In the genomic region with DNA sequence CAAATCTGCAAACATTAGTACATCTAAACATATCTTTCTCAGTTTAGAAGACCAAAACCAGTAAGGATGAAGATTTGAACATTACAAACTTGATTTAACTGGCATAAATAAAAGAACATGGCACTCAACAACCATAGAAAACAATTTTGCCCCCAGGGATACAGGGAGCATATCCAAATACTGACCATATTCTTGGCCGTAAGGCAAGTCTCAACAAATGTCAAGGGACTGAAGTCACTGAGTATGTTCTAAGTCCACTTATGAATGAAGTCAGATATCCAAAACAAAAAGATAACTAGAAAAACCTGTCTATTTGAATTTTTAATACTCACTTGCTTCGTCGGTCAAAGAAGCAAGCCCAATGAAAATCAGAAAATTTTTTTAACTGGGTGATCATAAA, we compare ENCODE assay signal across 21 cellular contexts. TPM values are rescaled to one million over a fixed set of nuclear protein-coding genes. Genes with fewer than 3 reads are reported as not detected.
DNase-seq lines count a peak whose midpoint lies in the region; ATAC-seq, FAIRE-seq and TF ChIP-seq lines count a peak whose summit lies in the region.
"Had no signal": no experiment of that assay in that cellular context is flagged by ENCODE, and none has a peak within 500 bp of the region (broad histone marks: within the 10 kb centered on the region; RNA-seq: fewer than 3 reads in every experiment).

No MANE protein-coding gene starts in this region.

- H3K36me3 Mint-ChIP-seq in HFFc6 (ENCODE audit: low read depth) = peaks cover 45% of the 10 kb centered on the region

- peak; percentile 39 for DNase-seq in AG08395 (ENCODE audit: low spot score)
- DNase-seq in LHCN-M2 (ENCODE audit: low read depth) = peak; percentile 19
- peak; percentile 73 for DNase-seq in bronchial epithelial cell (ENCODE audit: low read depth)
- DNase-seq in left lobe of liver (ENCODE audit: low spot score) = no peak
- DNase-seq in HFFc6 = no peak
- no peak for DNase-seq in T-helper 2 cell
- DNase-seq: activated CD4-positive, CD25-positive, alpha-beta regulatory T cell treated with anti-CD3 and anti-CD28 coated beads, Interleukin-2, amount 50 U/mL, for 72 hours; activated naive CD8-positive, alpha-beta T cell treated with anti-CD3 and anti-CD28 coated beads for 36 hours; effector CD8-positive, alpha-beta T cell; esophagus squamous epithelium; NCI-H1930; NCI-H510A treated with DMSO at 0.1 percent for 48 hours; retina; SHP77 treated with DMSO at 0.1 percent for 48 hours; upper lobe of left lung had no signal

- no peak overlapping the region for H3K4me3 Mint-ChIP-seq in HFFc6
- H3K4me3 Mint-ChIP-seq: activated naive CD8-positive, alpha-beta T cell treated with anti-CD3 and anti-CD28 coated beads for 36 hours; central memory CD8-positive, alpha-beta T cell; stimulated activated naive CD8-positive, alpha-beta T cell treated with anti-CD3 and anti-CD28 coated beads, Interleukin-15, Interleukin-2, amounts not matched to agents 100 ng/mL and 50 ng/mL, for 24 hours; T-helper 2 cell treated with Interferon-gamma antibody and Interleukin-4, amounts not matched to agents 5 μg/mL and 100 μg/mL, for 36 hours had no signal

- no peaks in the 10 kb centered on the region; the same call in 1 of the 2 replicates for H3K27me3 Mint-ChIP-seq in HFFc6 (ENCODE audit: insufficient read depth)
- H3K27me3 Mint-ChIP-seq: activated naive CD8-positive, alpha-beta T cell treated with anti-CD3 and anti-CD28 coated beads for 36 hours; central memory CD8-positive, alpha-beta T cell; stimulated activated naive CD8-positive, alpha-beta T cell treated with anti-CD3 and anti-CD28 coated beads, Interleukin-15, Interleukin-2, amounts not matched to agents 100 ng/mL and 50 ng/mL, for 24 hours had no signal

- no peak overlapping the region for H3K27ac Mint-ChIP-seq in HFFc6
- H3K27ac Mint-ChIP-seq: activated naive CD8-positive, alpha-beta T cell treated with anti-CD3 and anti-CD28 coated beads for 36 hours; stimulated activated naive CD8-positive, alpha-beta T cell treated with anti-CD3 and anti-CD28 coated beads, Interleukin-15, Interleukin-2, amounts not matched to agents 100 ng/mL and 50 ng/mL, for 24 hours; T-helper 2 cell treated with Interferon-gamma antibody and Interleukin-4, amounts not matched to agents 5 μg/mL and 100 μg/mL, for 36 hours had no signal

- no peaks in the 10 kb centered on the region for H3K9me3 Mint-ChIP-seq in HFFc6
- H3K9me3 Mint-ChIP-seq: activated naive CD8-positive, alpha-beta T cell treated with anti-CD3 and anti-CD28 coated beads for 36 hours; central memory CD8-positive, alpha-beta T cell; stimulated activated naive CD8-positive, alpha-beta T cell treated with anti-CD3 and anti-CD28 coated beads, Interleukin-15, Interleukin-2, amounts not matched to agents 100 ng/mL and 50 ng/mL, for 24 hours; T-helper 2 cell treated with Interferon-gamma antibody and Interleukin-4, amounts not matched to agents 5 μg/mL and 100 μg/mL, for 36 hours had no signal

- H3K36me3 ChIP-seq in bronchial epithelial cell (ENCODE audit: control insufficient read depth, insufficient read depth, low read length) = no peaks in the 10 kb centered on the region

- TF ChIP-seq CTCF in bronchial epithelial cell (IDR thresholded peaks at IDR 0.05; ENCODE audit: insufficient read depth, low read length, severe bottlenecking) (no peak), HFFc6 (IDR thresholded peaks at IDR 0.05) (no peak)

- ATAC-seq in left lobe of liver (peak; percentile 31), HG03196 (IDR thresholded peaks at IDR 0.05; ENCODE audit: unreplicated experiment) (no peak), GM21723 (IDR thresholded peaks at IDR 0.05; ENCODE audit: unreplicated experiment) (no peak)

- H3K27me3 ChIP-seq in bronchial epithelial cell (ENCODE audit: control insufficient read depth, insufficient read depth, low read length) = no peaks in the 10 kb centered on the region
- H3K27me3 ChIP-seq: esophagus squamous epithelium, upper lobe of left lung had no signal

- H3K4me1 Mint-ChIP-seq in HFFc6 (ENCODE audit: low read depth) = peaks cover 81% of the 10 kb centered on the region

- no peak overlapping the region for H3K4me3 ChIP-seq in bronchial epithelial cell (ENCODE audit: low read depth, low read length)
- H3K4me3 ChIP-seq: esophagus squamous epithelium, upper lobe of left lung had no signal

- no peak for FAIRE-seq in bronchial epithelial cell (lab: Jason Lieb, UNC)
- FAIRE-seq: HTR-8/SVneo had no signal

RNA-seq across cellular contexts. Expression of a gene that starts 14.1 kb away (rescaled TPM):
- total RNA-seq in LHCN-M2 (2014; rRNA removed) (19.6 and 22.1 TPM in 2 replicates), bronchial epithelial cell (11.8 and 14.5 TPM in 2 replicates), left lobe of liver (7.6 TPM)
- polyA plus RNA-seq in LHCN-M2 (2012) = 6.4 TPM
- total RNA-seq in HFFc6 (2021; fragmentation: NEBNext Ultra II Directional; extraction: Animal tissue kit (Norgen Biotek cat#: 25700)) = 10 to 100 TPM; 12.1 to 15.9 (median 14.9) TPM

Comparison
In these comparisons a context has a peak if more than half of its experiments do, and no peak if none do; other contexts are left out.
1. DNase-seq: peak in AG08395 (single experiment), LHCN-M2 (single experiment) and bronchial epithelial cell (single experiment); none in left lobe of liver (single experiment), HFFc6 (single experiment) and T-helper 2 cell (0 of 5).